In the genomic region with DNA sequence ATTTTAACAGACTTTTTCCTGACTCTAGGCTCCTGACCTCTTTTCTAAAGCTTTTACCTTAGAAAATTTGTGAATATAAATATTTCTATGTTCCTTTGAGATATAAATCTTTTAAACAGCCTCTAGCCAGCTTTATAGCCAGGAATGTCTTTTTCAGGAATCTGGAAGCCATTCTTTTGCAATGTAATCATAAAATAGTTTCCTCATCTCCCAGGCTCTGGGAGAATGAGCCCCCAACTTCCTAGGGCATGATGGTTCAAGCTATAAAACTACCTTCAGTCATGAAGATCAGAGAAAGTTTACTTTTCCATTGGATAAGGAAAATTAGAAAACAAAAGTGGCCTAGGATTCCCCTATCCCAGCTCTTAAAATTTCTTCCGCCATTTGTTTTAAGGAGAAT, we compare ENCODE assay signal across 1 cellular context.
TF ChIP-seq lines count a peak whose summit lies in the region.

No MANE protein-coding gene starts in this region.

TF ChIP-seq in IMR-90, 13 proteins besides CTCF, POLR2A, EP300 and RAD21 (continued from another document):
- TF ChIP-seq RFX5 (IDR thresholded peaks at IDR 0.05; ENCODE audit: low read depth, low read length) (no peak), BHLHE40 (IDR thresholded peaks at IDR 0.05; ENCODE audit: low read depth, low read length) (no peak), CEBPB (IDR thresholded peaks at IDR 0.05; ENCODE audit: low read depth, low read length) (no peak), MXI1 (IDR thresholded peaks at IDR 0.05; ENCODE audit: borderline replicate concordance, low read depth, low read length) (no peak), CHD1 (IDR thresholded peaks at IDR 0.05; ENCODE audit: low read depth, low read length) (no peak), SMC3 (IDR thresholded peaks at IDR 0.05; ENCODE audit: low read depth, low read length) (no peak), RCOR1 (IDR thresholded peaks at IDR 0.05; ENCODE audit: insufficient replicate concordance, low read length) (no peak)
- TF ChIP-seq, protein P1, sequence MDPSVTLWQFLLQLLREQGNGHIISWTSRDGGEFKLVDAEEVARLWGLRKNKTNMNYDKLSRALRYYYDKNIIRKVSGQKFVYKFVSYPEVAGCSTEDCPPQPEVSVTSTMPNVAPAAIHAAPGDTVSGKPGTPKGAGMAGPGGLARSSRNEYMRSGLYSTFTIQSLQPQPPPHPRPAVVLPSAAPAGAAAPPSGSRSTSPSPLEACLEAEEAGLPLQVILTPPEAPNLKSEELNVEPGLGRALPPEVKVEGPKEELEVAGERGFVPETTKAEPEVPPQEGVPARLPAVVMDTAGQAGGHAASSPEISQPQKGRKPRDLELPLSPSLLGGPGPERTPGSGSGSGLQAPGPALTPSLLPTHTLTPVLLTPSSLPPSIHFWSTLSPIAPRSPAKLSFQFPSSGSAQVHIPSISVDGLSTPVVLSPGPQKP (IDR thresholded peaks at IDR 0.05; ENCODE audit: borderline replicate concordance, low read depth, low read length), result no peak
- TF ChIP-seq, protein P2, sequence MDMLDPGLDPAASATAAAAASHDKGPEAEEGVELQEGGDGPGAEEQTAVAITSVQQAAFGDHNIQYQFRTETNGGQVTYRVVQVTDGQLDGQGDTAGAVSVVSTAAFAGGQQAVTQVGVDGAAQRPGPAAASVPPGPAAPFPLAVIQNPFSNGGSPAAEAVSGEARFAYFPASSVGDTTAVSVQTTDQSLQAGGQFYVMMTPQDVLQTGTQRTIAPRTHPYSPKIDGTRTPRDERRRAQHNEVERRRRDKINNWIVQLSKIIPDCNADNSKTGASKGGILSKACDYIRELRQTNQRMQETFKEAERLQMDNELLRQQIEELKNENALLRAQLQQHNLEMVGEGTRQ (IDR thresholded peaks at IDR 0.05; ENCODE audit: low read depth, low read length), result no peak
